Comparison of ENCODE assay signal across 31 cellular contexts in the genomic region with DNA sequence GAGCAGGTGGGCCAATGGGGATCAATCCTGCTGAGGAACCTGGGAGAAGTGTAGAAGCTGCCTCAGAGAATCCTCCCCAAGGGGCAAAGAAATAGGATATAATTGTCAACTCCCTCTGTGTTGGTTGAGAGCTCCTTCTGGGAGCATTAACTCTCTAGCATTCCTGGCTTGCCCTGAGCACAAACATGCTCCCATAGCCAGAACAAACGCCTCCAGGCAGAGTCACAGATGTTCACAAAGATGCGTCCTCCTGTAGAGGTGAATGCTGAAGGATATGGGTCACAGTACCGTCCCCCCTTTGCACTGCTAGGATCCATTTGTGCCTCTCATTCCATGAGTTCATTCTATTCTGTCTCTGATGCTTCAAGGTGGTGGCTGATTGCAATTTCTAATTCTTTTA. TPM values are rescaled to one million over a fixed set of nuclear protein-coding genes. Genes with fewer than 3 reads are reported as not detected.
"Had no signal": no experiment of that assay in that cellular context is flagged by ENCODE, and none has a peak within 500 bp of the region (broad histone marks: within the 10 kb centered on the region; RNA-seq: fewer than 3 reads in every experiment).

No MANE protein-coding gene starts in this region.

- DNase-seq: activated CD4-positive, alpha-beta memory T cell treated with anti-CD3 and anti-CD28 coated beads for 36 hours; activated CD4-positive, alpha-beta T cell treated with anti-CD3 and anti-CD28 coated beads for 36 hours; activated CD4-positive, alpha-beta T cell treated with anti-CD3 and anti-CD28 coated beads, Interleukin-2, amount 10 ng/mL, durations not matched to agents 24 days and 14 days; activated CD4-positive, CD25-positive, alpha-beta regulatory T cell; activated CD4-positive, CD25-positive, alpha-beta regulatory T cell treated with anti-CD3 and anti-CD28 coated beads, Interleukin-2, amount 50 U/mL, for 72 hours; activated CD8-positive, alpha-beta memory T cell treated with anti-CD3 and anti-CD28 coated beads, Interleukin-2, amount 10 ng/mL, durations not matched to agents 7 days and 5 days; activated CD8-positive, alpha-beta memory T cell treated with anti-CD3 and anti-CD28 coated beads, Interleukin-2, amount 50 U/mL, for 4 hours; activated CD8-positive, alpha-beta T cell treated with anti-CD3 and anti-CD28 coated beads, Interleukin-2, amount 10 ng/mL, durations not matched to agents 7 days and 5 days; activated gamma-delta T cell; activated naive CD4-positive, alpha-beta T cell; activated naive CD4-positive, alpha-beta T cell treated with anti-CD3 and anti-CD28 coated beads, Interleukin-2, amount 10 ng/mL, durations not matched to agents 7 days and 5 days; activated naive CD8-positive, alpha-beta T cell treated with anti-CD3 and anti-CD28 coated beads, Interleukin-2, amount 10 ng/mL, durations not matched to agents 7 days and 5 days; activated T-cell treated with anti-CD3 and anti-CD28 coated beads, Interleukin-2, amount 50 U/mL, for 1 hour; activated T-cell treated with anti-CD3 and anti-CD28 coated beads, Interleukin-2, amount 50 U/mL, for 48 hours; brain microvascular endothelial cell; dorsolateral prefrontal cortex; effector memory CD4-positive, alpha-beta T cell; endodermal cell; foreskin fibroblast; head of caudate nucleus; T-helper 2 cell had no signal

- H3K9me3 Mint-ChIP-seq: activated CD4-positive, alpha-beta memory T cell treated with anti-CD3 and anti-CD28 coated beads for 36 hours; activated CD4-positive, alpha-beta T cell treated with anti-CD3 and anti-CD28 coated beads, Interleukin-2, amount 10 ng/mL, durations not matched to agents 24 days and 14 days; activated naive CD4-positive, alpha-beta T cell treated with anti-CD3 and anti-CD28 coated beads, Interleukin-2, amount 10 ng/mL, durations not matched to agents 7 days and 5 days; activated naive CD4-positive, alpha-beta T cell treated with anti-CD3 and anti-CD28 coated beads, Interleukin-2, amount 50 U/mL, for 72 hours; activated naive CD8-positive, alpha-beta T cell treated with anti-CD3 and anti-CD28 coated beads, Interleukin-2, amount 10 ng/mL, durations not matched to agents 7 days and 5 days; central memory CD8-positive, alpha-beta T cell; dendritic cell treated with granulocyte-macrophage colony-stimulating factor and Interleukin-4, amounts not matched to agents 40 ng/mL and 50 ng/mL, for 4 days; endodermal cell had no signal

- H3K4me3 ChIP-seq: coronary artery, dorsolateral prefrontal cortex had no signal

- H3K36me3 ChIP-seq: brain microvascular endothelial cell had no signal

- H3K27ac Mint-ChIP-seq: activated CD4-positive, alpha-beta memory T cell treated with anti-CD3 and anti-CD28 coated beads for 36 hours; activated CD4-positive, alpha-beta T cell treated with anti-CD3 and anti-CD28 coated beads for 36 hours; activated CD4-positive, alpha-beta T cell treated with anti-CD3 and anti-CD28 coated beads, Interleukin-2, amount 10 ng/mL, durations not matched to agents 24 days and 14 days; activated CD8-positive, alpha-beta memory T cell treated with anti-CD3 and anti-CD28 coated beads, Interleukin-2, amount 10 ng/mL, durations not matched to agents 7 days and 5 days; activated CD8-positive, alpha-beta T cell treated with anti-CD3 and anti-CD28 coated beads, Interleukin-2, amount 10 ng/mL, durations not matched to agents 7 days and 5 days; activated naive CD4-positive, alpha-beta T cell treated with anti-CD3 and anti-CD28 coated beads, Interleukin-2, amount 10 ng/mL, durations not matched to agents 7 days and 5 days; activated naive CD8-positive, alpha-beta T cell treated with anti-CD3 and anti-CD28 coated beads, Interleukin-2, amount 10 ng/mL, durations not matched to agents 7 days and 5 days; dendritic cell treated with granulocyte-macrophage colony-stimulating factor and Interleukin-4, amounts not matched to agents 40 ng/mL and 50 ng/mL, for 4 days; endodermal cell had no signal

- H3K36me3 Mint-ChIP-seq: activated CD4-positive, alpha-beta memory T cell treated with anti-CD3 and anti-CD28 coated beads for 36 hours; activated CD8-positive, alpha-beta memory T cell treated with anti-CD3 and anti-CD28 coated beads, Interleukin-2, amount 10 ng/mL, durations not matched to agents 7 days and 5 days; activated naive CD4-positive, alpha-beta T cell treated with anti-CD3 and anti-CD28 coated beads, Interleukin-2, amount 10 ng/mL, durations not matched to agents 7 days and 5 days; activated naive CD4-positive, alpha-beta T cell treated with anti-CD3 and anti-CD28 coated beads, Interleukin-2, amount 50 U/mL, for 72 hours; activated naive CD8-positive, alpha-beta T cell treated with anti-CD3 and anti-CD28 coated beads, Interleukin-2, amount 10 ng/mL, durations not matched to agents 7 days and 5 days had no signal

- H3K4me1 Mint-ChIP-seq: activated CD4-positive, alpha-beta T cell treated with anti-CD3 and anti-CD28 coated beads for 36 hours; activated CD4-positive, alpha-beta T cell treated with anti-CD3 and anti-CD28 coated beads, Interleukin-2, amount 10 ng/mL, durations not matched to agents 24 days and 14 days; activated CD8-positive, alpha-beta memory T cell treated with anti-CD3 and anti-CD28 coated beads, Interleukin-2, amount 10 ng/mL, durations not matched to agents 7 days and 5 days; activated naive CD4-positive, alpha-beta T cell treated with anti-CD3 and anti-CD28 coated beads, Interleukin-2, amount 10 ng/mL, durations not matched to agents 7 days and 5 days; activated naive CD8-positive, alpha-beta T cell treated with anti-CD3 and anti-CD28 coated beads, Interleukin-2, amount 10 ng/mL, durations not matched to agents 7 days and 5 days; central memory CD8-positive, alpha-beta T cell had no signal

- H3K4me3 Mint-ChIP-seq: activated CD4-positive, alpha-beta memory T cell treated with anti-CD3 and anti-CD28 coated beads for 36 hours; activated CD4-positive, alpha-beta T cell treated with anti-CD3 and anti-CD28 coated beads for 36 hours; activated CD4-positive, alpha-beta T cell treated with anti-CD3 and anti-CD28 coated beads, Interleukin-2, amount 10 ng/mL, durations not matched to agents 24 days and 14 days; activated CD8-positive, alpha-beta memory T cell treated with anti-CD3 and anti-CD28 coated beads, Interleukin-2, amount 10 ng/mL, durations not matched to agents 7 days and 5 days; activated CD8-positive, alpha-beta T cell treated with anti-CD3 and anti-CD28 coated beads, Interleukin-2, amount 10 ng/mL, durations not matched to agents 7 days and 5 days; activated naive CD4-positive, alpha-beta T cell treated with anti-CD3 and anti-CD28 coated beads, Interleukin-2, amount 10 ng/mL, durations not matched to agents 7 days and 5 days; activated naive CD8-positive, alpha-beta T cell treated with anti-CD3 and anti-CD28 coated beads, Interleukin-2, amount 10 ng/mL, durations not matched to agents 7 days and 5 days; central memory CD8-positive, alpha-beta T cell; dendritic cell treated with granulocyte-macrophage colony-stimulating factor and Interleukin-4, amounts not matched to agents 40 ng/mL and 50 ng/mL, for 4 days; endodermal cell had no signal

- H3K27me3 ChIP-seq: dorsolateral prefrontal cortex had no signal

- H3K27ac ChIP-seq: brain microvascular endothelial cell, coronary artery, dorsolateral prefrontal cortex had no signal

- ATAC-seq: activated CD4-positive, alpha-beta T cell treated with anti-CD3 and anti-CD28 coated beads for 36 hours; activated CD8-positive, alpha-beta memory T cell treated with anti-CD3 and anti-CD28 coated beads, Interleukin-2, amount 10 ng/mL, durations not matched to agents 7 days and 5 days; activated CD8-positive, alpha-beta T cell treated with anti-CD3 and anti-CD28 coated beads, Interleukin-2, amount 10 ng/mL, durations not matched to agents 7 days and 5 days; activated naive CD4-positive, alpha-beta T cell treated with anti-CD3 and anti-CD28 coated beads, Interleukin-2, amount 50 U/mL, for 72 hours; esophagus mucosa had no signal

RNA-seq across cellular contexts. Expression of a gene that starts 9.6 kb away (rescaled TPM):
- total RNA-seq: activated CD4-positive, alpha-beta memory T cell treated with anti-CD3 and anti-CD28 coated beads for 36 hours; activated CD4-positive, alpha-beta T cell treated with anti-CD3 and anti-CD28 coated beads for 36 hours; activated CD4-positive, alpha-beta T cell treated with anti-CD3 and anti-CD28 coated beads, Interleukin-2, amount 10 ng/mL, durations not matched to agents 24 days and 14 days; activated CD8-positive, alpha-beta memory T cell treated with anti-CD3 and anti-CD28 coated beads for 36 hours; activated CD8-positive, alpha-beta T cell treated with anti-CD3 and anti-CD28 coated beads, Interleukin-2, amount 10 ng/mL, durations not matched to agents 7 days and 5 days; activated naive CD4-positive, alpha-beta T cell treated with anti-CD3 and anti-CD28 coated beads, Interleukin-2, amount 50 U/mL, for 72 hours; activated naive CD8-positive, alpha-beta T cell treated with anti-CD3 and anti-CD28 coated beads, Interleukin-2, amount 10 ng/mL, durations not matched to agents 7 days and 5 days; bronchial epithelial cell; epithelial cell of proximal tubule; esophagus mucosa; T-helper 1 cell treated with Interleukin-12 subunit alpha and Interleukin-12 subunit beta and Interleukin-4 antibody, amounts not matched to agents 30 ng/mL and 1 ng/mL, for 36 hours had no signal

RNA-seq across cellular contexts. Expression of a gene that starts 13.1 kb away (rescaled TPM):
- total RNA-seq: activated CD4-positive, alpha-beta T cell treated with anti-CD3 and anti-CD28 coated beads, Interleukin-2, amount 10 ng/mL, durations not matched to agents 24 days and 14 days; activated CD8-positive, alpha-beta memory T cell treated with anti-CD3 and anti-CD28 coated beads for 36 hours; activated CD8-positive, alpha-beta memory T cell treated with anti-CD3 and anti-CD28 coated beads, Interleukin-2, amount 10 ng/mL, durations not matched to agents 7 days and 5 days; activated CD8-positive, alpha-beta T cell treated with anti-CD3 and anti-CD28 coated beads, Interleukin-2, amount 10 ng/mL, durations not matched to agents 7 days and 5 days; astrocyte; epithelial cell of proximal tubule; esophagus mucosa; T-helper 1 cell treated with Interleukin-12 subunit alpha and Interleukin-12 subunit beta and Interleukin-4 antibody, amounts not matched to agents 30 ng/mL and 1 ng/mL, for 36 hours had no signal

RNA-seq across cellular contexts. Expression of a gene that starts 44.9 kb away (rescaled TPM):
- total RNA-seq: activated CD8-positive, alpha-beta memory T cell treated with anti-CD3 and anti-CD28 coated beads for 36 hours; activated CD8-positive, alpha-beta memory T cell treated with anti-CD3 and anti-CD28 coated beads, Interleukin-2, amount 10 ng/mL, durations not matched to agents 7 days and 5 days; activated CD8-positive, alpha-beta T cell treated with anti-CD3 and anti-CD28 coated beads, Interleukin-2, amount 10 ng/mL, durations not matched to agents 7 days and 5 days; activated naive CD4-positive, alpha-beta T cell treated with anti-CD3 and anti-CD28 coated beads, Interleukin-2, amount 50 U/mL, for 72 hours; activated naive CD8-positive, alpha-beta T cell treated with anti-CD3 and anti-CD28 coated beads, Interleukin-2, amount 10 ng/mL, durations not matched to agents 7 days and 5 days had no signal
